4 cellular contexts compared by ENCODE assay signal in genomic region chr1:211873731-211874130, GRCh38.
TF ChIP-seq lines count a peak whose summit lies in the region.

No MANE protein-coding gene starts in this region.

TF ChIP-seq in A549, 52 proteins besides CTCF, POLR2A, EP300 and RAD21:
- TF ChIP-seq MAFK (IDR thresholded peaks at IDR 0.05; ENCODE audit: partially characterized antibody) = peak; percentile 59
TF ChIP-seq in A549: peak in this region for 1; not testable (repeated sequence) for 51.

TF ChIP-seq in WTC11, 78 proteins besides CTCF, POLR2A, EP300 and RAD21:
- TF ChIP-seq NFYB (CRISPR knock-in tag; conservative IDR thresholded peaks at IDR 0.05; ENCODE audit: low read depth) = peak; percentile 34; the same call in 1 of the 2 replicates

TF ChIP-seq in K562, 482 proteins besides CTCF, POLR2A, EP300 and RAD21:
- TF ChIP-seq C11orf30 (IDR thresholded peaks at IDR 0.05; ENCODE audit: low read depth) (peak; percentile 30; the same call in 1 of the 2 replicates), ZNF316 (IDR thresholded peaks at IDR 0.05) (peak; percentile 54), NFYB (IDR thresholded peaks at IDR 0.05; ENCODE audit: extremely low read depth, insufficient read length) (peak; percentile 21), MAFG (tag; conservative IDR thresholded peaks at IDR 0.05) (peak; percentile 40; the same call in 1 of the 2 replicates)

TF ChIP-seq in HepG2, 621 proteins besides CTCF, POLR2A, EP300 and RAD21:
- TF ChIP-seq NFYB (CRISPR knock-in tag; IDR thresholded peaks at IDR 0.05) = peak; percentile 64
- TF ChIP-seq NFYC (CRISPR knock-in tag; IDR thresholded peaks at IDR 0.05) = 0 out of 2 replicates have a peak, but pooled peaks have one; percentile 22
